21 cellular contexts compared by ENCODE assay signal in genomic region chrX:47707031-47707780, GRCh38. TPM values are rescaled to one million over a fixed set of nuclear protein-coding genes. Genes with fewer than 3 reads are reported as not detected.
DNase-seq lines count a peak whose midpoint lies in the region; ATAC-seq and TF ChIP-seq lines count a peak whose summit lies in the region.
"Had no signal": no experiment of that assay in that cellular context is flagged by ENCODE, and none has a peak within 500 bp of the region (broad histone marks: within the 10 kb centered on the region; RNA-seq: fewer than 3 reads in every experiment).

No MANE protein-coding gene starts in this region.

- no peak for ATAC-seq in GM18907 (IDR thresholded peaks at IDR 0.05; ENCODE audit: unreplicated experiment)
- no peak for ATAC-seq in HG02642 (IDR thresholded peaks at IDR 0.05; ENCODE audit: poor library complexity, unreplicated experiment)
- ATAC-seq: activated CD8-positive, alpha-beta T cell treated with anti-CD3 and anti-CD28 coated beads, Interleukin-2, amount 10 ng/mL, durations not matched to agents 7 days and 5 days; activated T-cell treated with anti-CD3 and anti-CD28 coated beads, Interleukin-2, amount 50 U/mL, for 72 hours; CD8-positive, alpha-beta T cell; GM23338 had no signal

- TF ChIP-seq CTCF in cardiac fibroblast (IDR thresholded peaks at IDR 0.05; ENCODE audit: low read depth, low read length) (no peak), chondrocyte (IDR thresholded peaks at IDR 0.05) (no peak)

- peaks cover 3% of the 10 kb centered on the region for H3K27me3 Mint-ChIP-seq in chondrocyte (ENCODE audit: low read depth)
- H3K27me3 Mint-ChIP-seq: activated naive CD4-positive, alpha-beta T cell treated with anti-CD3 and anti-CD28 coated beads, Interleukin-2, amount 50 U/mL, for 24 hours had no signal

- peaks cover 15% of the 10 kb centered on the region for H3K9me3 Mint-ChIP-seq in chondrocyte (ENCODE audit: low read depth)
- H3K9me3 Mint-ChIP-seq: activated naive CD4-positive, alpha-beta T cell treated with anti-CD3 and anti-CD28 coated beads, Interleukin-2, amount 50 U/mL, for 24 hours; activated T-cell treated with anti-CD3 and anti-CD28 coated beads, Interleukin-2, amount 50 U/mL, for 72 hours; CD8-positive, alpha-beta T cell; GM23338 had no signal

- DNase-seq in CMK (ENCODE audit: low read depth) (peak; percentile 69), NCI-H69 (lab: John Stamatoyannopoulos, UW) (peak; percentile 83), cardiac fibroblast (ENCODE audit: low read depth in 2 of 2) (peak; percentile 13 to 37), myocyte (ENCODE audit: low read depth) (peak; percentile 35), chondrocyte (ENCODE audit: low spot score) (no peak), dedifferentiated amniotic fluid mesenchymal stem cell (ENCODE audit: extremely low spot score) (no peak)
- DNase-seq: activated CD4-positive, CD25-positive, alpha-beta regulatory T cell; activated CD8-positive, alpha-beta T cell treated with anti-CD3 and anti-CD28 coated beads, Interleukin-2, amount 10 ng/mL, durations not matched to agents 7 days and 5 days; activated T-cell treated with anti-CD3 and anti-CD28 coated beads, Interleukin-2, amount 50 U/mL, for 72 hours; CD8-positive, alpha-beta T cell; left ventricle myocardium inferior; NCI-H1048; NCI-H2107; NCI-H526 treated with DMSO at 0.1 percent for 48 hours had no signal

- H3K4me3 ChIP-seq in cardiac fibroblast (replicated peaks in 1 of 2; ENCODE audit: low read depth in 2 of 2, low read length in 2 of 2) = no peak overlapping the region
- H3K4me3 ChIP-seq: GM23338, left ventricle myocardium inferior, SJSA1, suprapubic skin, vagina had no signal

- H3K4me1 Mint-ChIP-seq in chondrocyte (ENCODE audit: low read depth) = no peaks in the 10 kb centered on the region
- H3K4me1 Mint-ChIP-seq: activated naive CD4-positive, alpha-beta T cell treated with anti-CD3 and anti-CD28 coated beads, Interleukin-2, amount 50 U/mL, for 24 hours had no signal

- H3K27ac Mint-ChIP-seq in chondrocyte (ENCODE audit: unreplicated experiment) = no peak overlapping the region
- H3K27ac Mint-ChIP-seq: activated CD8-positive, alpha-beta T cell treated with anti-CD3 and anti-CD28 coated beads, Interleukin-2, amount 10 ng/mL, durations not matched to agents 7 days and 5 days; activated naive CD4-positive, alpha-beta T cell treated with anti-CD3 and anti-CD28 coated beads, Interleukin-2, amount 50 U/mL, for 24 hours; activated T-cell treated with anti-CD3 and anti-CD28 coated beads, Interleukin-2, amount 50 U/mL, for 72 hours; CD8-positive, alpha-beta T cell; GM23338 had no signal

- H3K4me3 Mint-ChIP-seq in chondrocyte (ENCODE audit: unreplicated experiment) = no peak overlapping the region
- H3K4me3 Mint-ChIP-seq: activated CD8-positive, alpha-beta T cell treated with anti-CD3 and anti-CD28 coated beads, Interleukin-2, amount 10 ng/mL, durations not matched to agents 7 days and 5 days; activated naive CD4-positive, alpha-beta T cell treated with anti-CD3 and anti-CD28 coated beads, Interleukin-2, amount 50 U/mL, for 24 hours; activated T-cell treated with anti-CD3 and anti-CD28 coated beads, Interleukin-2, amount 50 U/mL, for 72 hours; CD8-positive, alpha-beta T cell; GM23338 had no signal

- H3K36me3 Mint-ChIP-seq in chondrocyte (ENCODE audit: low read depth) = no peaks in the 10 kb centered on the region
- H3K36me3 Mint-ChIP-seq: activated naive CD4-positive, alpha-beta T cell treated with anti-CD3 and anti-CD28 coated beads, Interleukin-2, amount 50 U/mL, for 24 hours; CD8-positive, alpha-beta T cell had no signal

RNA-seq across cellular contexts. Expression of gene UXT, which starts 48.2 kb away (rescaled TPM):
- 85.3 and 115 TPM in 2 replicates for total RNA-seq in myocyte
- polyA plus RNA-seq in myocyte (2012) = 148 TPM
- total RNA-seq in chondrocyte = 72.7 to 79.4 TPM (median 75.6 TPM) in 3 replicates

RNA-seq across cellular contexts. Expression of gene ELK1, which starts 56.8 kb away (rescaled TPM):
- total RNA-seq in myocyte = 44.2 and 76.4 TPM in 2 replicates
- polyA plus RNA-seq in myocyte (2012) = 45.5 TPM
- total RNA-seq in chondrocyte = 32.6 to 37.9 TPM (median 34.7 TPM) in 3 replicates

Comparison
In these comparisons a context has a peak if more than half of its experiments do, and no peak if none do; other contexts are left out.
1. DNase-seq: peak in CMK (single experiment), NCI-H69 (single experiment), cardiac fibroblast (2 of 2) and myocyte (single experiment); none in chondrocyte (single experiment) and dedifferentiated amniotic fluid mesenchymal stem cell (single experiment).